Comparison of ENCODE assay signal across 18 cellular contexts in genomic region chr16:46862555-46863447, GRCh38. TPM values are rescaled to one million over a fixed set of nuclear protein-coding genes. Genes with fewer than 3 reads are reported as not detected.
DNase-seq lines count a peak whose midpoint lies in the region; ATAC-seq, FAIRE-seq and TF ChIP-seq lines count a peak whose summit lies in the region.
"Had no signal": no experiment of that assay in that cellular context is flagged by ENCODE, and none has a peak within 500 bp of the region (broad histone marks: within the 10 kb centered on the region; RNA-seq: fewer than 3 reads in every experiment).

No MANE protein-coding gene starts in this region.

- no peaks in the 10 kb centered on the region for H3K9me3 ChIP-seq in osteoblast (ENCODE audit: low read depth, low read length)

- TF ChIP-seq POLR2A in GM12891 (IDR thresholded peaks at IDR 0.05; ENCODE audit: low read depth, low read length), result no peak

- no peaks in the 10 kb centered on the region for H3K36me3 ChIP-seq in osteoblast (ENCODE audit: insufficient read depth, low read length)

- no peaks in the 10 kb centered on the region for H3K27me3 Mint-ChIP-seq in T-helper 1 cell treated with Interleukin-12 subunit alpha and Interleukin-12 subunit beta and Interleukin-4 antibody, amounts not matched to agents 30 μg/mL and 1 μg/mL, for 36 hours (ENCODE audit: low read depth)

- H4K20me1 ChIP-seq in osteoblast (ENCODE audit: insufficient read depth, low read length), result no peaks in the 10 kb centered on the region

- H3K4me3 ChIP-seq in osteoblast (ENCODE audit: insufficient read depth, low read length), result no peak overlapping the region

- H3K27ac Mint-ChIP-seq in T-helper 1 cell treated with Interleukin-12 subunit alpha and Interleukin-12 subunit beta and Interleukin-4 antibody, amounts not matched to agents 30 μg/mL and 1 μg/mL, for 36 hours, result peak overlapping the region; percentile 5
- H3K27ac Mint-ChIP-seq: brain had no signal

- no peak overlapping the region for H3K4me3 Mint-ChIP-seq in T-helper 1 cell treated with Interleukin-12 subunit alpha and Interleukin-12 subunit beta and Interleukin-4 antibody, amounts not matched to agents 30 μg/mL and 1 μg/mL, for 36 hours
- H3K4me3 Mint-ChIP-seq: brain had no signal

- no peak for TF ChIP-seq CTCF in osteoblast (IDR thresholded peaks at IDR 0.05; ENCODE audit: extremely low read depth, low read depth, low read length)

- peak overlapping the region; percentile 41 for H2AFZ ChIP-seq in osteoblast (ENCODE audit: low read length)

- peaks cover 7% of the 10 kb centered on the region for H3K36me3 Mint-ChIP-seq in T-helper 1 cell treated with Interleukin-12 subunit alpha and Interleukin-12 subunit beta and Interleukin-4 antibody, amounts not matched to agents 30 μg/mL and 1 μg/mL, for 36 hours (ENCODE audit: low read depth)
- H3K36me3 Mint-ChIP-seq: brain had no signal

- peaks cover 35% of the 10 kb centered on the region for H3K4me1 Mint-ChIP-seq in T-helper 1 cell treated with Interleukin-12 subunit alpha and Interleukin-12 subunit beta and Interleukin-4 antibody, amounts not matched to agents 30 μg/mL and 1 μg/mL, for 36 hours (ENCODE audit: low read depth)

- FAIRE-seq in GM12891 (lab: Jason Lieb, UNC), result no peak
- FAIRE-seq: A204.1 had no signal

- no peak for DNase-seq in T-helper 1 cell
- peak; percentile 73 for DNase-seq in HT1080 (ENCODE audit: low read depth)
- peak; percentile 30 for DNase-seq in amniotic epithelial cell (ENCODE audit: low read depth)
- DNase-seq in osteoblast (ENCODE audit: insufficient read length, low spot score, missing footprints), result no peak
- no peak for DNase-seq in GM12891 (ENCODE audit: insufficient read length, low spot score)
- no peak for DNase-seq in kidney glomerular epithelial cell (lab: John Stamatoyannopoulos, UW)
- DNase-seq: activated gamma-delta T cell treated with Interleukin-2 at 50 U/mL for 16 hours; DND-41; GOT3; NCI-H2171; occipital lobe; stimulated activated naive CD4-positive, alpha-beta T cell had no signal

- ATAC-seq in HG03039 (IDR thresholded peaks at IDR 0.05; ENCODE audit: unreplicated experiment), result no peak
- ATAC-seq: Right ventricle myocardium inferior had no signal

- H3K4me1 ChIP-seq in osteoblast (ENCODE audit: insufficient read depth, low read length), result peaks cover 7% of the 10 kb centered on the region

- no peak overlapping the region for H3K27ac ChIP-seq in osteoblast (ENCODE audit: low read depth, low read length)
- H3K27ac ChIP-seq: C4-2B had no signal

- H3K4me2 ChIP-seq in osteoblast (ENCODE audit: insufficient read depth, low read length), result no peak overlapping the region

- H3K79me2 ChIP-seq in osteoblast (ENCODE audit: insufficient read depth, low read length), result no peaks in the 10 kb centered on the region

- H3K9me3 Mint-ChIP-seq in T-helper 1 cell treated with Interleukin-12 subunit alpha and Interleukin-12 subunit beta and Interleukin-4 antibody, amounts not matched to agents 30 μg/mL and 1 μg/mL, for 36 hours, result peaks cover 13% of the 10 kb centered on the region

- no peaks in the 10 kb centered on the region for H3K27me3 ChIP-seq in osteoblast (ENCODE audit: insufficient read depth, low read length)

TF ChIP-seq in GM12891, 5 proteins besides CTCF, POLR2A, EP300 and RAD21:
- TF ChIP-seq TAF1 (IDR thresholded peaks at IDR 0.05; ENCODE audit: low read depth, low read length) (no peak), PAX5 (IDR thresholded peaks at IDR 0.05; ENCODE audit: insufficient read depth, low read length, severe bottlenecking) (no peak), SPI1 (IDR thresholded peaks at IDR 0.05; ENCODE audit: low read depth, low read length) (no peak), POU2F2 (IDR thresholded peaks at IDR 0.05; ENCODE audit: low read depth, low read length) (no peak)

RNA-seq across cellular contexts. Expression of gene GPT2, which starts 21.4 kb away (rescaled TPM):
- total RNA-seq in HT1080 (2014; rRNA removed; shearing (Covaris generic)), result 19.6 and 20.7 TPM in 2 replicates
- 32.0 and 40.0 TPM in 2 replicates for polyA plus RNA-seq in HT1080 (2015; cell fraction: cytosol; rRNA removed)
- 33.6 and 36.5 TPM in 2 replicates for polyA plus RNA-seq in HT1080 (2015; cell fraction: nucleus; rRNA removed)
- 15.3 and 15.6 TPM in 2 replicates for total RNA-seq in osteoblast
- 1.1 TPM for polyA plus RNA-seq in GM12891 (2012; ENCODE audit: low read depth, missing spikeins)

RNA-seq across cellular contexts. Expression of gene C16orf87, which starts 31.8 kb away (rescaled TPM):
- total RNA-seq in HT1080 (2014; rRNA removed; shearing (Covaris generic)), result 3.5 and 5.6 TPM in 2 replicates
- 7.6 and 9.3 TPM in 2 replicates for polyA plus RNA-seq in HT1080 (2015; cell fraction: cytosol; rRNA removed)
- 4.9 and 5.6 TPM in 2 replicates for polyA plus RNA-seq in HT1080 (2015; cell fraction: nucleus; rRNA removed)
- total RNA-seq in osteoblast, result 7.7 and 9.8 TPM in 2 replicates
- polyA plus RNA-seq in GM12891 (2012; ENCODE audit: low read depth, missing spikeins), result 15.4 TPM

Comparison
In these comparisons a context has a peak if more than half of its experiments do, and no peak if none do; other contexts are left out.
1. DNase-seq: peak in HT1080 (single experiment) and amniotic epithelial cell (single experiment); none in T-helper 1 cell (0 of 5), osteoblast (single experiment), GM12891 (single experiment) and kidney glomerular epithelial cell (single experiment).